16 cellular contexts compared by ENCODE assay signal in genomic region chr6:35905841-35906498, GRCh38. TPM values are rescaled to one million over a fixed set of nuclear protein-coding genes. Genes with fewer than 3 reads are reported as not detected.
DNase-seq lines count a peak whose midpoint lies in the region; ATAC-seq lines count a peak whose summit lies in the region.
"Had no signal": no experiment of that assay in that cellular context is flagged by ENCODE, and none has a peak within 500 bp of the region (broad histone marks: within the 10 kb centered on the region; RNA-seq: fewer than 3 reads in every experiment).

No MANE protein-coding gene starts in this region.

- peak overlapping the region; percentile 70 for H3K27ac Mint-ChIP-seq in activated T-cell treated with anti-CD3 and anti-CD28 coated beads, Interleukin-2, amount 50 U/mL, for 72 hours
- no peak overlapping the region for H3K27ac Mint-ChIP-seq in activated T-helper 17 cell treated with anti-CD3 and anti-CD28 coated beads, Interleukin-2, amount 50 U/mL, for 72 hours

- H3K27me3 Mint-ChIP-seq in activated T-cell treated with anti-CD3 and anti-CD28 coated beads, Interleukin-2, amount 50 U/mL, for 72 hours (ENCODE audit: low read depth): no peaks in the 10 kb centered on the region
- H3K27me3 Mint-ChIP-seq in activated T-cell treated with anti-CD3 and anti-CD28 coated beads, Interleukin-2, amount 50 U/mL, for 4 hours (ENCODE audit: low read depth): no peaks in the 10 kb centered on the region
- no peaks in the 10 kb centered on the region for H3K27me3 Mint-ChIP-seq in activated T-helper 17 cell treated with anti-CD3 and anti-CD28 coated beads, Interleukin-2, amount 50 U/mL, for 72 hours

- H3K4me1 Mint-ChIP-seq in activated T-cell treated with anti-CD3 and anti-CD28 coated beads, Interleukin-2, amount 50 U/mL, for 72 hours (ENCODE audit: low read depth): peaks cover 34% of the 10 kb centered on the region
- H3K4me1 Mint-ChIP-seq in activated T-cell treated with anti-CD3 and anti-CD28 coated beads, Interleukin-2, amount 50 U/mL, for 4 hours (ENCODE audit: low read depth): peaks cover 15% of the 10 kb centered on the region
- H3K4me1 Mint-ChIP-seq in activated T-helper 17 cell treated with anti-CD3 and anti-CD28 coated beads, Interleukin-2, amount 50 U/mL, for 72 hours: peaks cover 21% of the 10 kb centered on the region

- H3K4me3 Mint-ChIP-seq in activated T-cell treated with anti-CD3 and anti-CD28 coated beads, Interleukin-2, amount 50 U/mL, for 72 hours: peak overlapping the region in 1 of 2 donors; percentile 60
- H3K4me3 Mint-ChIP-seq in activated T-cell treated with anti-CD3 and anti-CD28 coated beads, Interleukin-2, amount 50 U/mL, for 4 hours: no peak overlapping the region
- H3K4me3 Mint-ChIP-seq in activated T-helper 17 cell treated with anti-CD3 and anti-CD28 coated beads, Interleukin-2, amount 50 U/mL, for 72 hours: no peak overlapping the region

- H3K36me3 Mint-ChIP-seq in activated T-cell treated with anti-CD3 and anti-CD28 coated beads, Interleukin-2, amount 50 U/mL, for 72 hours (ENCODE audit: insufficient read depth in 2 of 2): peaks cover 28 to 49% of the 10 kb centered on the region in 2 donors
- H3K36me3 Mint-ChIP-seq in activated T-cell treated with anti-CD3 and anti-CD28 coated beads, Interleukin-2, amount 50 U/mL, for 4 hours (ENCODE audit: insufficient read depth): peaks cover 44% of the 10 kb centered on the region
- H3K36me3 Mint-ChIP-seq in activated T-helper 17 cell treated with anti-CD3 and anti-CD28 coated beads, Interleukin-2, amount 50 U/mL, for 72 hours (ENCODE audit: low read depth): peaks cover 86% of the 10 kb centered on the region

- H3K9me3 Mint-ChIP-seq in activated T-cell treated with anti-CD3 and anti-CD28 coated beads, Interleukin-2, amount 50 U/mL, for 72 hours: peaks cover 10 to 11% of the 10 kb centered on the region in 2 donors
- H3K9me3 Mint-ChIP-seq in activated T-cell treated with anti-CD3 and anti-CD28 coated beads, Interleukin-2, amount 50 U/mL, for 4 hours: peaks cover 16% of the 10 kb centered on the region
- H3K9me3 Mint-ChIP-seq in activated T-helper 17 cell treated with anti-CD3 and anti-CD28 coated beads, Interleukin-2, amount 50 U/mL, for 72 hours: peaks cover 7% of the 10 kb centered on the region

- DNase-seq in activated T-cell treated with anti-CD3 and anti-CD28 coated beads, Interleukin-2, amount 50 U/mL, for 72 hours: no peak
- DNase-seq in activated T-cell treated with anti-CD3 and anti-CD28 coated beads, Interleukin-2, amount 50 U/mL, for 4 hours: no peak
- peak; percentile 58 for DNase-seq in amniotic epithelial cell (ENCODE audit: low read depth)
- DNase-seq in iris pigment epithelial cell (ENCODE audit: low read depth): peak; percentile 64
- no peak for DNase-seq in NCI-H345 treated with DMSO at 0.1 percent for 48 hours (lab: John Stamatoyannopoulos, UW; ENCODE audit: unreplicated experiment)
- DNase-seq in activated naive CD4-positive, alpha-beta T cell treated with anti-CD3 and anti-CD28 coated beads, Interleukin-2, amount 50 U/mL, for 16 hours: no peak
- DNase-seq: COR-L47, NCI-H1048, NCI-H146, NCI-H2081 treated with DMSO at 0.1 percent for 48 hours, NCI-H2227 treated with DMSO at 0.1 percent for 48 hours, NCI-H69, PC-9, Right ventricle myocardium superior had no signal

- peak in 1 of 2 donors; percentile 19 for ATAC-seq in activated T-cell treated with anti-CD3 and anti-CD28 coated beads, Interleukin-2, amount 50 U/mL, for 72 hours (replicated peaks in 1 of 2)
- no peak for ATAC-seq in activated T-cell treated with anti-CD3 and anti-CD28 coated beads, Interleukin-2, amount 50 U/mL, for 4 hours
- ATAC-seq in activated T-helper 17 cell treated with anti-CD3 and anti-CD28 coated beads, Interleukin-2, amount 50 U/mL, for 72 hours (replicated peaks): no peak
- ATAC-seq in HG03442 (IDR thresholded peaks at IDR 0.05; ENCODE audit: unreplicated experiment): no peak

RNA-seq across cellular contexts. Expression of gene SRPK1, which starts 14.9 kb away (rescaled TPM):
- total RNA-seq in activated T-cell treated with anti-CD3 and anti-CD28 coated beads, Interleukin-2, amount 50 U/mL, for 72 hours: 10 to 100 TPM; 98.3 to 99.7 TPM
- total RNA-seq in activated T-cell treated with anti-CD3 and anti-CD28 coated beads, Interleukin-2, amount 50 U/mL, for 4 hours: 10 to 100 TPM; 91.3 to 97.8 (median 92.2) TPM
- total RNA-seq in activated T-helper 17 cell treated with anti-CD3 and anti-CD28 coated beads, Interleukin-2, amount 50 U/mL, for 72 hours: 100 to 1,000 TPM in 1 of 2 donors, 10 to 100 TPM in 1; 83.5 to 101 TPM

Comparison
In these comparisons a context has a peak if more than half of its experiments do, and no peak if none do; other contexts are left out.
1. DNase-seq: peak in amniotic epithelial cell (single experiment) and iris pigment epithelial cell (single experiment); none in activated T-cell treated with anti-CD3 and anti-CD28 coated beads, Interleukin-2, amount 50 U/mL, for 72 hours (0 of 2), activated T-cell treated with anti-CD3 and anti-CD28 coated beads, Interleukin-2, amount 50 U/mL, for 4 hours (single experiment), NCI-H345 treated with DMSO at 0.1 percent for 48 hours (single experiment) and activated naive CD4-positive, alpha-beta T cell treated with anti-CD3 and anti-CD28 coated beads, Interleukin-2, amount 50 U/mL, for 16 hours (single experiment).